In genomic region chr2:160199053-160199452, GRCh38 we compare ENCODE assay signal across 1 cellular context.
TF ChIP-seq lines count a peak whose summit lies in the region.

No MANE protein-coding gene starts in this region.

TF ChIP-seq in H1, 55 proteins besides CTCF, POLR2A, EP300 and RAD21:
- TF ChIP-seq JUN (IDR thresholded peaks at IDR 0.05; ENCODE audit: low read depth, low read length) (no peak), SIN3A (conservative IDR thresholded peaks at IDR 0.05 in 1 of 2, IDR thresholded peaks at IDR 0.05 in 1 of 2; ENCODE audit: low read depth in 1 of 2, low read length in 2 of 2) (no peak), BACH1 (IDR thresholded peaks at IDR 0.05; ENCODE audit: low read length) (no peak), SUZ12 (IDR thresholded peaks at IDR 0.05; ENCODE audit: low read length) (no peak), SAP30 (IDR thresholded peaks at IDR 0.05; ENCODE audit: insufficient read depth, insufficient replicate concordance, low read length) (no peak), KDM4A (IDR thresholded peaks at IDR 0.05; ENCODE audit: low read depth, low read length, severe bottlenecking) (no peak), SP1 (IDR thresholded peaks at IDR 0.05; ENCODE audit: low read depth, low read length) (no peak), RFX5 (IDR thresholded peaks at IDR 0.05; ENCODE audit: borderline replicate concordance, low read depth, low read length) (no peak), ASH2L (IDR thresholded peaks at IDR 0.05; ENCODE audit: low read length) (no peak)
